23 cellular contexts compared by ENCODE assay signal in the genomic region with DNA sequence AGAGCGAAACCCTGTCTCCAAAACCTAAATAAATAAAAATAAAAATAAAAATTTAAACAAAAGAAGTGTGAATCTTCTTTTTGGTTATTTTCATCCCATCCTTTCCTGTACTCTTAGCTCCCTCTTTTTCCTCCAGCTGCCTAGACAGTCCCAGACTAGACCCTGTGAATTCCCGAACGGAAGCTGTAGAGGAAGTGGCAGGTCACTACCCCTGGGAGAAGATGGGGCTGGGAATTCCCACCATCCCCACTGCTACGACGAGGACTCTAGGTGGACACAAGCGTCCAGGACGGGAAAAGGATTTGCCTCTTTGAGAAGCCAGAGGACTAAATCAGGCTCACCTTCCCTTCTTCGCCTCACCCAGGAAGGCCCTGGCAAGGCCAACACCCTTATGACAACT. TPM values are rescaled to one million over a fixed set of nuclear protein-coding genes. Genes with fewer than 3 reads are reported as not detected.
"Had no signal": no experiment of that assay in that cellular context is flagged by ENCODE, and none has a peak within 500 bp of the region (broad histone marks: within the 10 kb centered on the region; RNA-seq: fewer than 3 reads in every experiment).

No MANE protein-coding gene starts in this region.

- H3K4me1 ChIP-seq: esophagus muscularis mucosa, gastroesophageal sphincter, pancreas, stomach, upper lobe of left lung had no signal

- H3K27me3 ChIP-seq: brain microvascular endothelial cell, esophagus muscularis mucosa, gastroesophageal sphincter, pancreas, stomach, upper lobe of left lung had no signal

- H3K36me3 Mint-ChIP-seq: activated CD4-positive, alpha-beta memory T cell treated with anti-CD3 and anti-CD28 coated beads for 36 hours; activated naive CD8-positive, alpha-beta T cell treated with anti-CD3 and anti-CD28 coated beads, Interleukin-2, amount 10 ng/mL, durations not matched to agents 7 days and 5 days; stimulated activated effector memory CD8-positive, alpha-beta T cell treated with anti-CD3 and anti-CD28 coated beads, Interleukin-12 subunit alpha, Interleukin-12 subunit beta, amount 100 ng/mL, for 72 hours had no signal

- H3K4me3 ChIP-seq: esophagus muscularis mucosa, gastroesophageal sphincter, pancreas, stomach, thoracic aorta, upper lobe of left lung had no signal

- H3K36me3 ChIP-seq: brain microvascular endothelial cell, esophagus muscularis mucosa, gastroesophageal sphincter, pancreas, stomach, thoracic aorta, upper lobe of left lung had no signal

- H3K4me3 Mint-ChIP-seq: activated CD4-positive, alpha-beta memory T cell treated with anti-CD3 and anti-CD28 coated beads for 36 hours; activated CD4-positive, alpha-beta T cell treated with anti-CD3 and anti-CD28 coated beads for 36 hours; activated naive CD8-positive, alpha-beta T cell treated with anti-CD3 and anti-CD28 coated beads, Interleukin-2, amount 10 ng/mL, durations not matched to agents 7 days and 5 days; central memory CD8-positive, alpha-beta T cell; neural crest cell; stimulated activated effector memory CD8-positive, alpha-beta T cell treated with anti-CD3 and anti-CD28 coated beads, Interleukin-12 subunit alpha, Interleukin-12 subunit beta, amount 100 ng/mL, for 72 hours; T-helper 2 cell treated with Interferon-gamma antibody and Interleukin-4, amounts not matched to agents 5 μg/mL and 100 μg/mL, for 36 hours had no signal

- H3K4me1 Mint-ChIP-seq: activated naive CD8-positive, alpha-beta T cell treated with anti-CD3 and anti-CD28 coated beads, Interleukin-2, amount 10 ng/mL, durations not matched to agents 7 days and 5 days; central memory CD8-positive, alpha-beta T cell had no signal

- DNase-seq: activated naive CD8-positive, alpha-beta T cell treated with anti-CD3 and anti-CD28 coated beads, Interleukin-2, amount 10 ng/mL, durations not matched to agents 7 days and 5 days; brain microvascular endothelial cell; cortex of kidney; effector memory CD4-positive, alpha-beta T cell; mammary epithelial cell; pancreas; stimulated activated CD4-positive, alpha-beta T cell treated with anti-CD3 and anti-CD28 coated beads, Interleukin-4, amount 100 ng/mL, for 24 hours; stomach had no signal

- H3K27ac Mint-ChIP-seq: activated CD4-positive, alpha-beta memory T cell treated with anti-CD3 and anti-CD28 coated beads for 36 hours; activated CD4-positive, alpha-beta T cell treated with anti-CD3 and anti-CD28 coated beads for 36 hours; activated naive CD8-positive, alpha-beta T cell treated with anti-CD3 and anti-CD28 coated beads, Interleukin-2, amount 10 ng/mL, durations not matched to agents 7 days and 5 days; stimulated activated effector memory CD8-positive, alpha-beta T cell treated with anti-CD3 and anti-CD28 coated beads, Interleukin-12 subunit alpha, Interleukin-12 subunit beta, amount 100 ng/mL, for 72 hours; T-helper 2 cell treated with Interferon-gamma antibody and Interleukin-4, amounts not matched to agents 5 μg/mL and 100 μg/mL, for 36 hours had no signal

- H3K27me3 Mint-ChIP-seq: activated CD4-positive, alpha-beta T cell treated with anti-CD3 and anti-CD28 coated beads for 36 hours had no signal

- H3K27ac ChIP-seq: brain microvascular endothelial cell, esophagus muscularis mucosa, gastroesophageal sphincter, pancreas, stomach, thoracic aorta, upper lobe of left lung had no signal

- H3K9me3 ChIP-seq: esophagus muscularis mucosa, gastroesophageal sphincter, pancreas, stomach, thoracic aorta, upper lobe of left lung had no signal

- H3K9me3 Mint-ChIP-seq: activated naive CD8-positive, alpha-beta T cell treated with anti-CD3 and anti-CD28 coated beads, Interleukin-2, amount 10 ng/mL, durations not matched to agents 7 days and 5 days; central memory CD8-positive, alpha-beta T cell; neural crest cell; stimulated activated effector memory CD8-positive, alpha-beta T cell treated with anti-CD3 and anti-CD28 coated beads, Interleukin-12 subunit alpha, Interleukin-12 subunit beta, amount 100 ng/mL, for 72 hours; T-helper 2 cell treated with Interferon-gamma antibody and Interleukin-4, amounts not matched to agents 5 μg/mL and 100 μg/mL, for 36 hours had no signal

RNA-seq across cellular contexts. Expression of a gene that starts 12.6 kb away (rescaled TPM):
- total RNA-seq: activated CD4-positive, alpha-beta memory T cell treated with anti-CD3 and anti-CD28 coated beads for 36 hours; activated CD4-positive, alpha-beta T cell treated with anti-CD3 and anti-CD28 coated beads for 36 hours; activated naive CD8-positive, alpha-beta T cell treated with anti-CD3 and anti-CD28 coated beads, Interleukin-2, amount 10 ng/mL, durations not matched to agents 7 days and 5 days; esophagus muscularis mucosa; left lobe of liver; neural crest cell had no signal

RNA-seq across cellular contexts. Expression of a gene that starts 47.7 kb away (rescaled TPM):
- total RNA-seq: activated CD4-positive, alpha-beta memory T cell treated with anti-CD3 and anti-CD28 coated beads for 36 hours; activated CD4-positive, alpha-beta T cell treated with anti-CD3 and anti-CD28 coated beads for 36 hours; activated naive CD8-positive, alpha-beta T cell treated with anti-CD3 and anti-CD28 coated beads, Interleukin-2, amount 10 ng/mL, durations not matched to agents 7 days and 5 days; endothelial cell of umbilical vein; esophagus muscularis mucosa; gastroesophageal sphincter; left lobe of liver; myocyte; neural crest cell; pancreas; pulmonary artery endothelial cell; sciatic nerve; thoracic aorta; upper lobe of left lung had no signal
- polyA plus RNA-seq: endothelial cell of umbilical vein, pancreas had no signal
